Comparison of ENCODE assay signal across 18 cellular contexts in genomic region chr13:55440465-55441085, GRCh38.
"Had no signal": no experiment of that assay in that cellular context is flagged by ENCODE, and none has a peak within 500 bp of the region (broad histone marks: within the 10 kb centered on the region; RNA-seq: fewer than 3 reads in every experiment).

No MANE protein-coding gene starts in this region.

- H3K4me3 ChIP-seq: esophagus muscularis mucosa, gastrocnemius medialis, lung, thoracic aorta had no signal

- H3K27ac ChIP-seq: epithelial cell of prostate, esophagus muscularis mucosa, gastrocnemius medialis, thoracic aorta had no signal

- DNase-seq: effector memory CD4-positive, alpha-beta T cell; gastrocnemius medialis; left colon; left ventricle myocardium superior; mesenchymal stem cell; midbrain; naive B cell; posterior cingulate gyrus; stimulated activated CD4-positive, alpha-beta T cell treated with anti-CD3 and anti-CD28 coated beads, Interleukin-2, amount 100 ng/mL, for 24 hours; stimulated activated CD4-positive, alpha-beta T cell treated with anti-CD3 and anti-CD28 coated beads, Interleukin-4, amount 100 ng/mL, for 4 hours; stimulated activated naive B cell treated with anti-CD40 and anti-IgM and Interleukin-4, amounts not matched to agents 10 μg/mL and 1 μg/mL and 100 μg/mL, for 72 hours; stimulated activated naive CD8-positive, alpha-beta T cell treated with anti-CD3 and anti-CD28 coated beads, Interleukin-15, amount 100 ng/mL, for 72 hours; trophoblast cell had no signal

- ATAC-seq: gastrocnemius medialis; left colon; left ventricle myocardium superior; sciatic nerve; stimulated activated naive B cell treated with anti-CD40 and anti-IgM and Interleukin-4, amounts not matched to agents 10 μg/mL and 1 μg/mL and 100 μg/mL, for 72 hours; stimulated activated naive CD8-positive, alpha-beta T cell treated with anti-CD3 and anti-CD28 coated beads, Interleukin-15, amount 100 ng/mL, for 72 hours had no signal

- H3K36me3 ChIP-seq: esophagus muscularis mucosa, gastrocnemius medialis, thoracic aorta had no signal

- H3K9me3 ChIP-seq: esophagus muscularis mucosa, gastrocnemius medialis, thoracic aorta had no signal

- H3K4me1 ChIP-seq: esophagus muscularis mucosa, gastrocnemius medialis had no signal

- H3K27me3 ChIP-seq: esophagus muscularis mucosa, gastrocnemius medialis had no signal
